Comparison of ENCODE assay signal across 8 cellular contexts in genomic region chr5:16936150-16937022, GRCh38. TPM values are rescaled to one million over a fixed set of nuclear protein-coding genes. Genes with fewer than 3 reads are reported as not detected.
A peak's percentile ranks its signal among the peaks of the same experiment; 100 is the strongest.
DNase-seq lines count a peak whose midpoint lies in the region; ATAC-seq and TF ChIP-seq lines count a peak whose summit lies in the region.

Gene MYO10 (minus strand): TSS chr5:16936288. CDS start chr5:16935808, 480 bp downstream.

- H3K4me1 ChIP-seq in right lobe of liver, result peaks cover 0 to 16% (median 0%) of the 10 kb centered on the region in 4 donors

- H3K36me3 ChIP-seq in right lobe of liver, result no peaks in the 10 kb centered on the region

- no peaks in the 10 kb centered on the region for H3K9me3 ChIP-seq in right lobe of liver

- peak; percentile 53 for DNase-seq in NCI-H345 treated with DMSO at 0.1 percent for 48 hours (lab: John Stamatoyannopoulos, UW; ENCODE audit: unreplicated experiment)
- peak; percentile 80 for DNase-seq in activated CD4-positive, alpha-beta T cell treated with anti-CD3 and anti-CD28 coated beads for 48 hours
- peak; percentile 97 for DNase-seq in ecto neural progenitor cell (ENCODE audit: low spot score)
- DNase-seq in right lobe of liver, result peak; percentile 84 to 91 (median 89)
- peak; percentile 38 for DNase-seq in stimulated activated CD4-positive, alpha-beta T cell treated with anti-CD3 and anti-CD28 coated beads, Interleukin-2, amount 100 ng/mL, for 4 hours (ENCODE audit: low read depth)

- intact Hi-C loops in right lobe of liver (cut with DNase I), result no loop called here

- peaks cover 0 to 26% of the 10 kb centered on the region in 2 donors for H3K27me3 ChIP-seq in right lobe of liver

- no peak for TF ChIP-seq CTCF in right lobe of liver (IDR thresholded peaks at IDR 0.05)

- ATAC-seq in HG02870 (IDR thresholded peaks at IDR 0.05; ENCODE audit: unreplicated experiment) (peak; percentile 43), right lobe of liver (peak; percentile 84 to 93 (median 89)), HG03457 (IDR thresholded peaks at IDR 0.05; ENCODE audit: unreplicated experiment) (no peak)

- TF ChIP-seq POLR2A in GM15510 (IDR thresholded peaks at IDR 0.05; ENCODE audit: borderline replicate concordance, extremely low read depth, insufficient read length), result peak; percentile 12
- peak; percentile 62 for TF ChIP-seq POLR2A in right lobe of liver (IDR thresholded peaks at IDR 0.05)

- peak within 1 kb of the TSS; percentile 60 to 66 (median 61) for H3K4me3 ChIP-seq in right lobe of liver

- peak within 1 kb of the TSS; percentile 48 to 80 (median 57) for H3K27ac ChIP-seq in right lobe of liver

- WGBS in right lobe of liver (ENCODE audit: insufficient coverage, low coverage, low lambda C conversion rate, missing lambda C conversion rate), result under 1% methylated on average over 17 of the region's 71 CpGs

RNA-seq across cellular contexts. Expression of gene MYO10, which starts in this region (rescaled TPM):
- 10 to 100 TPM in 2 of 6 experiments, 1 to 10 TPM in 4; 3.9 to 13.1 (median 6.9) TPM for total RNA-seq in right lobe of liver

Comparison
In these comparisons a context has a peak if more than half of its experiments do, and no peak if none do; other contexts are left out.
1. DNase-seq: peak in every context shown above with its lines; median percentile 97 in ecto neural progenitor cell; 89 in right lobe of liver; 80 in activated CD4-positive, alpha-beta T cell treated with anti-CD3 and anti-CD28 coated beads for 48 hours; 53 in NCI-H345 treated with DMSO at 0.1 percent for 48 hours; 38 in stimulated activated CD4-positive, alpha-beta T cell treated with anti-CD3 and anti-CD28 coated beads, Interleukin-2, amount 100 ng/mL, for 4 hours.